In genomic region chr16:11249233-11250061, GRCh38 we compare ENCODE assay signal across 17 cellular contexts. TPM values are rescaled to one million over a fixed set of nuclear protein-coding genes. Genes with fewer than 3 reads are reported as not detected.
A peak's percentile ranks its signal among the peaks of the same experiment; 100 is the strongest.
DNase-seq lines count a peak whose midpoint lies in the region; ATAC-seq, FAIRE-seq and TF ChIP-seq lines count a peak whose summit lies in the region.
"Had no signal": no experiment of that assay in that cellular context is flagged by ENCODE, and none has a peak within 500 bp of the region (broad histone marks: within the 10 kb centered on the region; RNA-seq: fewer than 3 reads in every experiment).

No MANE protein-coding gene starts in this region.

- no peak overlapping the region for H3K4me2 ChIP-seq in GM12878 (ENCODE audit: control insufficient read depth, insufficient read depth)

- peaks cover 12% of the 10 kb centered on the region for H3K36me3 ChIP-seq in H7 (replicated peaks; ENCODE audit: control insufficient read depth, insufficient read depth, low read length)
- peaks cover 0 to 3% of the 10 kb centered on the region in 2 experiments; a peak in 1 of 4 replicates for H3K36me3 ChIP-seq in GM12878 (ENCODE audit: control insufficient read depth in 2 of 2, insufficient read depth in 2 of 2, low read length in 1 of 2)
- H3K36me3 ChIP-seq: suprapubic skin had no signal

- H3K27ac ChIP-seq in CD4-positive, alpha-beta T cell (ENCODE audit: low read depth, low read length): no peak overlapping the region
- H3K27ac ChIP-seq in GM12878 (ENCODE audit: control insufficient read depth, insufficient read depth): no peak overlapping the region
- H3K27ac ChIP-seq: C4-2B, suprapubic skin had no signal

- RAD21 ChIA-PET in GM12878 (lab: Charles Lee; ENCODE audit: unreplicated experiment): no interaction called here

- POLR2A ChIA-PET in CD4-positive, alpha-beta T cell (lab: Charles Lee): no interaction called here
- POLR2A ChIA-PET in GM12878 (lab: Charles Lee): interaction anchor here (1.0 kb wide), 1 partner anchor 13 kb away, joined by 3 read pairs; no protein-coding TSS in a partner anchor

- no peak overlapping the region for H2AFZ ChIP-seq in GM12878 (ENCODE audit: control insufficient read depth, low read depth, low read length)

- H3K9ac ChIP-seq in GM12878 (ENCODE audit: control insufficient read depth, insufficient read depth, low read length): no peak overlapping the region

- peaks cover 32% of the 10 kb centered on the region for H3K4me1 Mint-ChIP-seq in CD4-positive, alpha-beta T cell (ENCODE audit: low read depth)

- no peaks in the 10 kb centered on the region for H3K9me3 Mint-ChIP-seq in CD4-positive, alpha-beta T cell

- peaks cover 22% of the 10 kb centered on the region for H3K36me3 Mint-ChIP-seq in CD4-positive, alpha-beta T cell (ENCODE audit: low read depth)
- H3K36me3 Mint-ChIP-seq: brain had no signal

- no peak for TF ChIP-seq CTCF in CD4-positive, alpha-beta T cell (IDR thresholded peaks at IDR 0.05)
- no peak for TF ChIP-seq CTCF in GM12878 (IDR thresholded peaks at IDR 0.05 in 2 of 3, conservative IDR thresholded peaks at IDR 0.05 in 1 of 3; ENCODE audit: control insufficient read depth in 2 of 3, extremely low read depth in 1 of 3, insufficient read depth in 1 of 3, low read depth in 3 of 3, low read length in 3 of 3)

- no peak for FAIRE-seq in GM12878 (lab: Jason Lieb, UNC)
- FAIRE-seq: frontal cortex, small intestine had no signal

- no peaks in the 10 kb centered on the region for H3K9me3 ChIP-seq in CD4-positive, alpha-beta T cell (ENCODE audit: control insufficient read depth, low read length)
- no peaks in the 10 kb centered on the region; the same call in 2 of the 3 replicates for H3K9me3 ChIP-seq in GM12878 (replicated peaks; ENCODE audit: control insufficient read depth, insufficient read depth, low read length)
- H3K9me3 ChIP-seq: suprapubic skin had no signal

- no TSS peak for BruUV-seq in GM12878 (replicated peaks; lab: Mats Ljungman, UMichigan)

- no peak for TF ChIP-seq EP300 in GM12878 (IDR thresholded peaks at IDR 0.05; ENCODE audit: borderline replicate concordance in 1 of 2, control insufficient read depth in 1 of 2, low read depth in 2 of 2, low read length in 2 of 2)

- H3K4me3 ChIP-seq in H7 (ENCODE audit: insufficient read depth, low read depth, low read length): no peak overlapping the region
- no peak overlapping the region for H3K4me3 ChIP-seq in GM12878
- H3K4me3 ChIP-seq: suprapubic skin had no signal

- H3K27me3 ChIP-seq in CD4-positive, alpha-beta T cell (ENCODE audit: control insufficient read depth, insufficient read depth, low read length): no peaks in the 10 kb centered on the region
- no peaks in the 10 kb centered on the region for H3K27me3 ChIP-seq in H7 (ENCODE audit: control insufficient read depth, insufficient read depth, low read length)
- H3K27me3 ChIP-seq in GM12878 (replicated peaks in 1 of 2; ENCODE audit: control insufficient read depth in 2 of 2, insufficient read depth in 2 of 2, low read length in 1 of 2): no peaks in the 10 kb centered on the region
- H3K27me3 ChIP-seq: suprapubic skin had no signal

- TF ChIP-seq POLR2A in GM12878 (IDR thresholded peaks at IDR 0.05; ENCODE audit: low read depth, low read length): peak; percentile 76
- TF ChIP-seq POLR2A in erythroblast (IDR thresholded peaks at IDR 0.05; ENCODE audit: low read length): no peak

- H3K27me3 Mint-ChIP-seq in CD4-positive, alpha-beta T cell: no peaks in the 10 kb centered on the region

- 74% methylated on average over 58 of the region's 63 CpGs for WGBS in GM12878 (ENCODE audit: insufficient coverage, insufficient replicate concordance, low lambda C conversion rate, missing lambda C conversion rate)

- in situ Hi-C loops in GM12878 (cut with MboI): loop anchor here (5.0 kb wide), 1 partner anchor 282 kb away; no protein-coding TSS in a partner anchor

- CTCF ChIA-PET in CD4-positive, alpha-beta T cell (lab: Charles Lee): no interaction called here
- CTCF ChIA-PET in GM12878 (lab: Yijun Ruan, JAX): no interaction called here

- DNase-seq in CD4-positive, alpha-beta T cell: no peak
- DNase-seq in H7: peak; percentile 66
- DNase-seq in GM12878 (ENCODE audit: low read depth, low spot score): no peak
- no peak for DNase-seq in NCI-H2081 treated with DMSO at 0.1 percent for 48 hours (lab: John Stamatoyannopoulos, UW)
- DNase-seq in erythroblast (lab: John Stamatoyannopoulos, UW): no peak
- no peak for DNase-seq in left ventricle myocardium superior
- DNase-seq: EL, NCI-H1694 treated with DMSO at 0.1 percent for 48 hours, NCI-H748 treated with DMSO at 0.1 percent for 48 hours, small intestine had no signal

- peaks cover 25% of the 10 kb centered on the region for H3K4me1 ChIP-seq in GM12878 (ENCODE audit: control insufficient read depth, insufficient read depth, low read length)

- SMC1A ChIA-PET in GM12878 (lab: Charles Lee; ENCODE audit: uncharacterized antibody, unreplicated experiment): interaction anchor here (1.0 kb wide), 1 partner anchor 57 kb away, joined by 3 read pairs; no protein-coding TSS in a partner anchor

- H4K20me1 ChIP-seq in GM12878 (ENCODE audit: control insufficient read depth, insufficient read depth): no peaks in the 10 kb centered on the region

- no peak for ATAC-seq in CD4-positive, alpha-beta T cell (ENCODE audit: poor library complexity)
- ATAC-seq in GM12878 (no peak), left ventricle myocardium superior (no peak)

- H3K27ac Mint-ChIP-seq in CD4-positive, alpha-beta T cell: peak overlapping the region; percentile 30

- TF ChIP-seq RAD21 in GM12878 (IDR thresholded peaks at IDR 0.05; ENCODE audit: insufficient read depth, low read depth, low read length): no peak

- intact Hi-C loops in CD4-positive, alpha-beta T cell (cut with DNase I, micrococcal nuclease): loop anchor here (10.0 kb wide), 3 partner anchors 45 to 665 kb away; partner anchors contain the start of gene GSPT1 (in 1 of the 2)
- intact Hi-C loops in GM12878 (cut with micrococcal nuclease; ENCODE audit: unreplicated experiment) (no loop called here), left ventricle myocardium superior (cut with micrococcal nuclease) (no loop called here)

- peaks cover 21% of the 10 kb centered on the region for H3K79me2 ChIP-seq in GM12878 (ENCODE audit: control insufficient read depth, insufficient read depth, low read length)

- peak overlapping the region; percentile 15 for H3K4me3 Mint-ChIP-seq in CD4-positive, alpha-beta T cell

RNA-seq across cellular contexts. Expression of gene SOCS1, which starts 6.6 kb away (rescaled TPM):
- total RNA-seq in CD4-positive, alpha-beta T cell: 10 to 100 TPM; 71.3 to 71.4 TPM
- 16.3 and 16.4 TPM in 2 replicates for total RNA-seq in H7 (2014; rRNA removed; shearing (Covaris generic))
- total RNA-seq in GM12878 (2013; cell fraction: nucleolus; rRNA removed): 86.2 and 98.0 TPM in 2 replicates
- total RNA-seq in GM12878 (2014; rRNA removed) (9.8 and 10.1 TPM in 2 replicates), GM12878 (2014; rRNA removed; fragmentation: Illumina TruSeq; extraction: Trizol) (2.7 and 3.8 TPM in 2 replicates), GM12878 (2021) (35.4 and 37.2 TPM in 2 replicates), left ventricle myocardium superior (3.8 TPM)
- 2.3 TPM for polyA plus RNA-seq in GM12878 (2011; ENCODE audit: low read depth)
- polyA plus RNA-seq in GM12878 (2011; rRNA removed) (4.8 and 12.3 TPM in 2 replicates), GM12878 (2014; fragmentation: Illumina TruSeq; extraction: Trizol) (0.41 and 2.4 TPM in 2 replicates), GM12878 (2014; fragmentation: Nextera tagmentation; extraction: Ambion mirVana) (1 to 10 TPM in 1 of 2 experiments, under 1 TPM in 1; 0.42 to 1.2 TPM), GM12878 (2014; rRNA removed) (39.8 and 43.4 TPM in 2 replicates), GM12878 (2016; fragmentation: Nextera tagmentation; extraction: Ambion mirVana) (10 to 100 TPM; 16.4 to 25.8 TPM)
- polyA plus RNA-seq in GM12878 (2011; cell fraction: cytosol; rRNA removed): 25.7 and 34.2 TPM in 2 replicates
- 63.5 and 75.0 TPM in 2 replicates for polyA plus RNA-seq in GM12878 (2011; cell fraction: nucleus; rRNA removed)
- 8.7 and 19.7 TPM in 2 replicates for polyA plus RNA-seq in GM12878 (2012)
- 9.8 and 26.4 TPM in 2 replicates for polyA minus RNA-seq in GM12878 (2011; rRNA and poly(A)+ RNA removed)
- 27.6 and 37.3 TPM in 2 replicates for polyA minus RNA-seq in GM12878 (2011; cell fraction: cytosol; rRNA and poly(A)+ RNA removed)
- polyA minus RNA-seq in GM12878 (2011; cell fraction: nucleus; rRNA and poly(A)+ RNA removed): 109 and 187 TPM in 2 replicates

RNA-seq across cellular contexts. Expression of gene TNP2, which starts 19.7 kb away (rescaled TPM):
- not detected for total RNA-seq in CD4-positive, alpha-beta T cell
- not detected in 2 replicates for total RNA-seq in H7 (2014; rRNA removed; shearing (Covaris generic))
- not detected in 2 replicates for total RNA-seq in GM12878 (2013; cell fraction: nucleolus; rRNA removed)
- total RNA-seq in GM12878 (2014; rRNA removed) (not detected in 2 replicates), GM12878 (2014; rRNA removed; fragmentation: Illumina TruSeq; extraction: Trizol) (not detected in 2 replicates), GM12878 (2021) (not detected in 2 replicates), left ventricle myocardium superior (not detected)
- not detected for polyA plus RNA-seq in GM12878 (2011; ENCODE audit: low read depth)
- polyA plus RNA-seq in GM12878 (2011; rRNA removed) (not detected in 2 replicates), GM12878 (2014; fragmentation: Illumina TruSeq; extraction: Trizol) (not detected in 2 replicates), GM12878 (2014; fragmentation: Nextera tagmentation; extraction: Ambion mirVana) (not detected), GM12878 (2014; rRNA removed) (not detected in 2 replicates), GM12878 (2016; fragmentation: Nextera tagmentation; extraction: Ambion mirVana) (not detected)
- polyA plus RNA-seq in GM12878 (2011; cell fraction: cytosol; rRNA removed): not detected in 2 replicates
- not detected in 2 replicates for polyA plus RNA-seq in GM12878 (2011; cell fraction: nucleus; rRNA removed)
- not detected in 2 replicates for polyA plus RNA-seq in GM12878 (2012)
- polyA minus RNA-seq in GM12878 (2011; rRNA and poly(A)+ RNA removed): not detected in 2 replicates
- polyA minus RNA-seq in GM12878 (2011; cell fraction: cytosol; rRNA and poly(A)+ RNA removed): not detected in 2 replicates
- polyA minus RNA-seq in GM12878 (2011; cell fraction: nucleus; rRNA and poly(A)+ RNA removed): not detected in 2 replicates
- total RNA-seq: frontal cortex, LHCN-M2, mesenteric fat pad, osteoblast, suprapubic skin had no signal
- polyA plus RNA-seq: small intestine had no signal

RNA-seq across cellular contexts. Expression of gene PRM3, which starts 24.0 kb away (rescaled TPM):
- total RNA-seq in CD4-positive, alpha-beta T cell: not detected
- total RNA-seq in H7 (2014; rRNA removed; shearing (Covaris generic)): not detected in 2 replicates
- total RNA-seq in GM12878 (2013; cell fraction: nucleolus; rRNA removed): not detected in 2 replicates
- total RNA-seq in GM12878 (2014; rRNA removed) (not detected in 2 replicates), GM12878 (2014; rRNA removed; fragmentation: Illumina TruSeq; extraction: Trizol) (not detected in 2 replicates), GM12878 (2021) (not detected in 2 replicates), left ventricle myocardium superior (not detected)
- not detected for polyA plus RNA-seq in GM12878 (2011; ENCODE audit: low read depth)
- polyA plus RNA-seq in GM12878 (2011; rRNA removed) (not detected in 2 replicates), GM12878 (2014; fragmentation: Illumina TruSeq; extraction: Trizol) (not detected in 2 replicates), GM12878 (2014; fragmentation: Nextera tagmentation; extraction: Ambion mirVana) (not detected), GM12878 (2014; rRNA removed) (not detected in 2 replicates), GM12878 (2016; fragmentation: Nextera tagmentation; extraction: Ambion mirVana) (not detected)
- polyA plus RNA-seq in GM12878 (2011; cell fraction: cytosol; rRNA removed): not detected in 2 replicates
- not detected in 2 replicates for polyA plus RNA-seq in GM12878 (2011; cell fraction: nucleus; rRNA removed)
- polyA plus RNA-seq in GM12878 (2012): not detected in 2 replicates
- polyA minus RNA-seq in GM12878 (2011; rRNA and poly(A)+ RNA removed): not detected in 2 replicates
- not detected in 2 replicates for polyA minus RNA-seq in GM12878 (2011; cell fraction: cytosol; rRNA and poly(A)+ RNA removed)
- polyA minus RNA-seq in GM12878 (2011; cell fraction: nucleus; rRNA and poly(A)+ RNA removed): not detected in 2 replicates
- total RNA-seq: frontal cortex, LHCN-M2, mesenteric fat pad, osteoblast, suprapubic skin had no signal
- polyA plus RNA-seq: small intestine had no signal

RNA-seq across cellular contexts. Expression of gene PRM2, which starts 26.8 kb away (rescaled TPM):
- total RNA-seq in CD4-positive, alpha-beta T cell: not detected
- total RNA-seq in H7 (2014; rRNA removed; shearing (Covaris generic)): not detected in 2 replicates
- not detected in 2 replicates for total RNA-seq in GM12878 (2013; cell fraction: nucleolus; rRNA removed)
- not detected in 2 replicates for total RNA-seq in GM12878 (2014; rRNA removed)
- total RNA-seq in GM12878 (2014; rRNA removed; fragmentation: Illumina TruSeq; extraction: Trizol): not detected in 2 replicates
- total RNA-seq in GM12878 (2021): not detected in 2 replicates
- polyA plus RNA-seq in GM12878 (2011; ENCODE audit: low read depth): not detected
- polyA plus RNA-seq in GM12878 (2011; rRNA removed): not detected in 2 replicates
- polyA plus RNA-seq in GM12878 (2011; cell fraction: cytosol; rRNA removed): not detected in 2 replicates
- polyA plus RNA-seq in GM12878 (2011; cell fraction: nucleus; rRNA removed): not detected in 2 replicates
- not detected in 2 replicates for polyA plus RNA-seq in GM12878 (2012)
- not detected in 2 replicates for polyA plus RNA-seq in GM12878 (2014; fragmentation: Illumina TruSeq; extraction: Trizol)
- not detected for polyA plus RNA-seq in GM12878 (2014; fragmentation: Nextera tagmentation; extraction: Ambion mirVana)
- 0.27 TPM in 1 of 2 replicates, not detected in the other for polyA plus RNA-seq in GM12878 (2014; rRNA removed)
- polyA plus RNA-seq in GM12878 (2016; fragmentation: Nextera tagmentation; extraction: Ambion mirVana): not detected
- polyA minus RNA-seq in GM12878 (2011; rRNA and poly(A)+ RNA removed): not detected in 2 replicates
- not detected in 2 replicates for polyA minus RNA-seq in GM12878 (2011; cell fraction: cytosol; rRNA and poly(A)+ RNA removed)
- polyA minus RNA-seq in GM12878 (2011; cell fraction: nucleus; rRNA and poly(A)+ RNA removed): not detected in 2 replicates
- total RNA-seq in left ventricle myocardium superior: not detected
- total RNA-seq: frontal cortex, LHCN-M2, mesenteric fat pad, osteoblast, suprapubic skin had no signal
- polyA plus RNA-seq: small intestine had no signal

RNA-seq across cellular contexts. Expression of gene PRM1, which starts 31.7 kb away (rescaled TPM):
- not detected for total RNA-seq in CD4-positive, alpha-beta T cell
- total RNA-seq in H7 (2014; rRNA removed; shearing (Covaris generic)): not detected in 2 replicates
- total RNA-seq in GM12878 (2013; cell fraction: nucleolus; rRNA removed): not detected in 2 replicates
- total RNA-seq in GM12878 (2014; rRNA removed) (not detected in 2 replicates), GM12878 (2014; rRNA removed; fragmentation: Illumina TruSeq; extraction: Trizol) (not detected in 2 replicates), GM12878 (2021) (0.56 TPM in 1 of 2 replicates, not detected in the other), left ventricle myocardium superior (not detected)
- not detected for polyA plus RNA-seq in GM12878 (2011; ENCODE audit: low read depth)
- polyA plus RNA-seq in GM12878 (2011; rRNA removed) (not detected in 2 replicates), GM12878 (2014; fragmentation: Illumina TruSeq; extraction: Trizol) (not detected in 2 replicates), GM12878 (2014; fragmentation: Nextera tagmentation; extraction: Ambion mirVana) (under 1 TPM in 1 of 2 experiments, not detected in 1; 0.20 TPM), GM12878 (2014; rRNA removed) (not detected in 2 replicates), GM12878 (2016; fragmentation: Nextera tagmentation; extraction: Ambion mirVana) (not detected)
- not detected in 2 replicates for polyA plus RNA-seq in GM12878 (2011; cell fraction: cytosol; rRNA removed)
- polyA plus RNA-seq in GM12878 (2011; cell fraction: nucleus; rRNA removed): not detected in 2 replicates
- polyA plus RNA-seq in GM12878 (2012): not detected in 2 replicates
- polyA minus RNA-seq in GM12878 (2011; rRNA and poly(A)+ RNA removed): not detected in 2 replicates
- polyA minus RNA-seq in GM12878 (2011; cell fraction: cytosol; rRNA and poly(A)+ RNA removed): not detected in 2 replicates
- not detected in 2 replicates for polyA minus RNA-seq in GM12878 (2011; cell fraction: nucleus; rRNA and poly(A)+ RNA removed)
- total RNA-seq: frontal cortex, LHCN-M2, mesenteric fat pad, osteoblast, suprapubic skin had no signal
- polyA plus RNA-seq: small intestine had no signal

Comparison
In these comparisons a context has a peak if more than half of its experiments do, and no peak if none do; other contexts are left out.
1. intact Hi-C loops: an anchor here in CD4-positive, alpha-beta T cell (10.0 kb wide); none called in GM12878 and left ventricle myocardium superior.